ENCODE assay signal across 8 cellular contexts in the genomic region with DNA sequence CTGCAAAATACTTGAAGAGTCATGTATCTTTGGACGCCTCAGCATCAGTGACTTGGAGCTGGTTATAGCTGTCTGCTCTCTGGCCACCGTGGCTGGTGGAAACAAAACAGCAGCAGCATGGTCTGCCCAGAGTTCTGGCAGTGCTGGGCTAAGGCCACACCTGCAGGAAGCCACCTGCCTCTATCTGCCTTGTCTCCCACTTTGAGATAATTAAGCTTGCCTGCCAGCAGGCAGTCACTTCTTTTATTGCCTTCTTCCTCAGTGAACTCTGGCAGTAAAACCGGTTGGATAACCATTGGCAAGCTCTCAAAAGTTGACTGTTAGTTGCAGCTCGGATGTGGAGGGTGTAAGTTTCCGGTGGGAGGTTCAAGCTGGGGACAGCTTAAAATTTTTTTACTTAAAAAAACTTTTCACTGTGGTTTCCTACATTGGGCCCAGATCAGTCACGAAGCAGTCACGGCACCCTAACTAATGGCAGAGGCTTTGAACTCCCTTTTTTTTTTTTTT.
DNase-seq lines count a peak whose midpoint lies in the region; ATAC-seq and TF ChIP-seq lines count a peak whose summit lies in the region.

No MANE protein-coding gene starts in this region.

- in situ Hi-C loops in astrocyte of the cerebellum (cut with HindIII; ENCODE audit: low sequenced_read_pairs), result no loop called here

- no peak overlapping the region for H3K4me3 ChIP-seq in astrocyte of the cerebellum (ENCODE audit: low read depth, low read length)

- DNase-seq in COR-L47 (lab: John Stamatoyannopoulos, UW) (peak; percentile 92), HuH-7 (ENCODE audit: low spot score) (peak; percentile 12), T-helper 1 cell (peak; percentile 33 to 87 (median 58)), astrocyte of the cerebellum (ENCODE audit: low read depth) (peak; percentile 86), iris pigment epithelial cell (ENCODE audit: low read depth) (peak; percentile 94), HUDEP-2 (lab: John Stamatoyannopoulos, UW; ENCODE audit: unreplicated experiment in 76 of 76) (no peak)
- peak; percentile 32 to 70 for DNase-seq in stimulated activated CD4-positive, alpha-beta T cell treated with anti-CD3 and anti-CD28 coated beads, Interleukin-4, amount 100 ng/mL, for 4 hours

- TF ChIP-seq CTCF in astrocyte of the cerebellum (IDR thresholded peaks at IDR 0.05; ENCODE audit: low read depth, low read length, missing control alignments), result no peak

- ATAC-seq in GM21367 (IDR thresholded peaks at IDR 0.05; ENCODE audit: unreplicated experiment), result peak; percentile 37

Comparison
In these comparisons a context has a peak if more than half of its experiments do, and no peak if none do; other contexts are left out.
1. DNase-seq: peak in COR-L47 (single experiment), HuH-7 (single experiment), T-helper 1 cell (5 of 5), astrocyte of the cerebellum (single experiment), iris pigment epithelial cell (single experiment) and stimulated activated CD4-positive, alpha-beta T cell treated with anti-CD3 and anti-CD28 coated beads, Interleukin-4, amount 100 ng/mL, for 4 hours (2 of 2); none in HUDEP-2 (0 of 76).